Comparison of ENCODE assay signal across 1 cellular context in the genomic region with DNA sequence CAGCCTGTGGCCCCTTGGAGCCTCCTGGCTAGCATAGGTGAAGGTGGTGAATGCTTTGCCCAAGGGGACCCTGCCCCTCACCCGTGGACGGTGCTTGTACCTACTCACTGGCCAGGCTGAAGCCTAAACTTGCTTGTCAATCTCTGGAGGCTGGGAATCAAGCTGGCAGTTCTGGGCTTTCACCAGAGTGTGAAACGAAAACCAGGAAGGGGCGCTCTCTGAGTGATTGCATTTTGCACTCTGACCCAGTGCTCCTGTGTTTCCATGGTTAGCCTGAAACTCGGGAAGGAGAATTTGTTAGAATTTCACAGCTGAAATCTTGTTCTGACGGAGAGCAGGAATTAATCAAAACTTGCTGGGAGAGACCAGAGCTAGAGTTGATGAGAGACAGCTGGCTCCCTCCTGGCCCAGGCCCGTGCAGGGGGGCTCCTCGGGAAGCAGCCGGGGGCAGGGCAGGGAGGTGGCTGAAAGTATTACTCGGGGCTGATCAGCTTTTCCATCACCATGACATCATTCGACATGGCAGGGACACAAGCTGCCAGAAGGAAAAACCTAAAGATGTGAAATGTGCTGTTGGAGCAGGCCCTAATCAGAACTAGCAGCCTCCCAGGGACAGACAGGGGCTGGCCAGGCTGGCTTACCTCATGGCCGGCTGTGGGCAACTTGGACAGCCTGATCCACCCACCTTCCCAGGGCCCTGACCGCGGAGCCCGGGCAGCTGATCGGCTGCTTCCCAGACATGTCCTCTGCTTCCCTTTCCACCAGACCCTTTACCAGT.
TF ChIP-seq lines count a peak whose summit lies in the region.

No MANE protein-coding gene starts in this region.

TF ChIP-seq in WTC11, 78 proteins besides CTCF, POLR2A, EP300 and RAD21 (continued from another document):
- no peak for TF ChIP-seq AR (CRISPR knock-in tag; IDR thresholded peaks at IDR 0.05)
- no peak for TF ChIP-seq ZNF232 (CRISPR knock-in tag; IDR thresholded peaks at IDR 0.05)
- no peak for TF ChIP-seq GRHL2 (CRISPR knock-in tag; IDR thresholded peaks at IDR 0.05; ENCODE audit: insufficient replicate concordance, severe bottlenecking)
- no peak for TF ChIP-seq NR3C1 (CRISPR knock-in tag; conservative IDR thresholded peaks at IDR 0.05; ENCODE audit: low read depth)
- no peak for TF ChIP-seq NR1H2 (CRISPR knock-in tag; IDR thresholded peaks at IDR 0.05)
- no peak for TF ChIP-seq FOXP1 (CRISPR knock-in tag; IDR thresholded peaks at IDR 0.05; ENCODE audit: borderline replicate concordance)
- TF ChIP-seq TP53 (CRISPR knock-in tag; IDR thresholded peaks at IDR 0.05): no peak
- no peak for TF ChIP-seq RELA (CRISPR knock-in tag; IDR thresholded peaks at IDR 0.05; ENCODE audit: borderline replicate concordance)
- no peak for TF ChIP-seq FOXK1 (CRISPR knock-in tag; IDR thresholded peaks at IDR 0.05)
- no peak for TF ChIP-seq ZNF281 (CRISPR knock-in tag; IDR thresholded peaks at IDR 0.05)
- TF ChIP-seq ZNF396 (CRISPR knock-in tag; IDR thresholded peaks at IDR 0.05; ENCODE audit: borderline replicate concordance): no peak
